1 cellular context compared by ENCODE assay signal in the genomic region with DNA sequence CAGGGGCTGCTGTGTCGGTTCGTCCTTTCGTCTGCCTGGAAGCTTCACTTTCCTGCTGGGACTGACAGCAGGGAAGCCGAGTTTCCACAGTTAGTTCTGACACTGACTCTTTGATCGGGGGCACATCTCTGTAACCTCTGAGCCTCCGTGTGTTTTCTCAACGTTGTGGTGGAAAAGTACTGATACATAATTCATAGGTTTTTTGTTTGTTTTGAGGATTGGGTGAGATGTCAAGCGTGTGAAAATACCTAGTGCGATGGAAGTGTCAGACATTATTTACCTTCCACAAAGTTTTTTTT.
TF ChIP-seq lines count a peak whose summit lies in the region.

No MANE protein-coding gene starts in this region.

TF ChIP-seq in A549, 52 proteins besides CTCF, POLR2A, EP300 and RAD21:
- TF ChIP-seq, protein P1, sequence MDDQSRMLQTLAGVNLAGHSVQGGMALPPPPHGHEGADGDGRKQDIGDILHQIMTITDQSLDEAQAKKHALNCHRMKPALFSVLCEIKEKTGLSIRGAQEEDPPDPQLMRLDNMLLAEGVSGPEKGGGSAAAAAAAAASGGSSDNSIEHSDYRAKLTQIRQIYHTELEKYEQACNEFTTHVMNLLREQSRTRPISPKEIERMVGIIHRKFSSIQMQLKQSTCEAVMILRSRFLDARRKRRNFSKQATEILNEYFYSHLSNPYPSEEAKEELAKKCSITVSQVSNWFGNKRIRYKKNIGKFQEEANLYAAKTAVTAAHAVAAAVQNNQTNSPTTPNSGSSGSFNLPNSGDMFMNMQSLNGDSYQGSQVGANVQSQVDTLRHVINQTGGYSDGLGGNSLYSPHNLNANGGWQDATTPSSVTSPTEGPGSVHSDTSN (IDR thresholded peaks at IDR 0.05) = no peak
- TF ChIP-seq FOSB (CRISPR knock-in tag; IDR thresholded peaks at IDR 0.05) (no peak), NFE2L2 (conservative IDR thresholded peaks at IDR 0.05; ENCODE audit: low read length) (no peak), SMC3 (IDR thresholded peaks at IDR 0.05) (no peak)
